ENCODE assay signal across 22 cellular contexts in genomic region chr16:63737633-63738032, GRCh38.
DNase-seq lines count a peak whose midpoint lies in the region; ATAC-seq, FAIRE-seq and TF ChIP-seq lines count a peak whose summit lies in the region.
"Had no signal": no experiment of that assay in that cellular context is flagged by ENCODE, and none has a peak within 500 bp of the region (broad histone marks: within the 10 kb centered on the region; RNA-seq: fewer than 3 reads in every experiment).

No MANE protein-coding gene starts in this region.

- H3K9ac ChIP-seq in adipocyte (ENCODE audit: low read length) (no peak overlapping the region), K562 (ENCODE audit: insufficient read depth in 1 of 2, low read depth in 2 of 2, low read length in 2 of 2) (no peak overlapping the region), endothelial cell of umbilical vein (replicated peaks; ENCODE audit: extremely low read depth, insufficient read depth, low read length) (no peak overlapping the region), mesenchymal stem cell (ENCODE audit: low read length) (no peak overlapping the region)

- FAIRE-seq in K562 (lab: Jason Lieb, UNC) (peak; percentile 46), endothelial cell of umbilical vein (lab: Jason Lieb, UNC) (no peak)
- FAIRE-seq: A204.1, G401.6, GM12891, H54 had no signal

- H2BK5ac ChIP-seq in mesenchymal stem cell (ENCODE audit: low read depth, low read length, poor library complexity, severe bottlenecking) = no peak overlapping the region

- dilution Hi-C loops in endothelial cell of umbilical vein (cut with MboI; ENCODE audit: extremely low pct_ligation_motif_present, low sequenced_read_pairs) = no loop called here

- no peak overlapping the region for H3K4me2 ChIP-seq in K562 (ENCODE audit: insufficient read depth, low read length)
- no peak overlapping the region for H3K4me2 ChIP-seq in endothelial cell of umbilical vein (ENCODE audit: insufficient read depth, low read length)
- H3K4me2 ChIP-seq in mesenchymal stem cell (ENCODE audit: low read length, poor library complexity, severe bottlenecking) = no peak overlapping the region
- H3K4me2 ChIP-seq: GM23338 had no signal

- no peak for TF ChIP-seq EP300 in K562 (IDR thresholded peaks at IDR 0.05; ENCODE audit: low read length)

- H3K79me1 ChIP-seq in mesenchymal stem cell (replicated peaks; ENCODE audit: low read length, poor library complexity, severe bottlenecking) = no peaks in the 10 kb centered on the region

- H3K4me3 ChIP-seq in adipocyte (ENCODE audit: low read length) (no peak overlapping the region), K562 (no peak overlapping the region), endothelial cell of umbilical vein (replicated peaks in 1 of 3; ENCODE audit: insufficient read depth in 1 of 3, low read depth in 1 of 3, low read length in 3 of 3) (no peak overlapping the region), mesenchymal stem cell (ENCODE audit: insufficient read depth in 1 of 2, low read depth in 1 of 2, low read length in 2 of 2) (no peak overlapping the region), breast epithelium (no peak overlapping the region)
- H3K4me3 ChIP-seq: GM23338 had no signal

- H3K18ac ChIP-seq in mesenchymal stem cell (ENCODE audit: low read depth in 1 of 2, low read length in 2 of 2) = no peak overlapping the region

- no peak overlapping the region for H4K8ac ChIP-seq in mesenchymal stem cell (ENCODE audit: low read length)

- peak; percentile 20 for DNase-seq in adipocyte (ENCODE audit: low read depth)
- no peak for DNase-seq in K562 (ENCODE audit: extremely low read depth in 1 of 4, low spot score in 3 of 4)
- DNase-seq in endothelial cell of umbilical vein (ENCODE audit: low read depth, low spot score) = no peak
- DNase-seq in mesenchymal stem cell = peak; percentile 9
- no peak for DNase-seq in breast epithelium (ENCODE audit: low spot score in 2 of 2)
- DNase-seq in NCI-H82 (lab: John Stamatoyannopoulos, UW) = no peak
- DNase-seq: ACHN; BE2C; C1 segment of cervical spinal cord; CD4-positive, CD25-positive, alpha-beta regulatory T cell; CD8-positive, alpha-beta memory T cell; COR-L47; DMS 273 treated with DMSO at 0.1 percent for 48 hours; HCEC 1CT had no signal

- H3K27me3 Mint-ChIP-seq in stimulated activated memory B cell treated with anti-CD40 and anti-IgM and Interleukin-4, amounts not matched to agents 10 μg/mL and 1 μg/mL and 100 μg/mL, for 72 hours = no peaks in the 10 kb centered on the region
- H3K27me3 Mint-ChIP-seq: CD4-positive, CD25-positive, alpha-beta regulatory T cell; CD8-positive, alpha-beta memory T cell had no signal

- no peak overlapping the region for H4K91ac ChIP-seq in mesenchymal stem cell (ENCODE audit: low read length)

- no peak overlapping the region for H2BK15ac ChIP-seq in mesenchymal stem cell (ENCODE audit: low read depth, poor library complexity, severe bottlenecking)

- H3K9me3 Mint-ChIP-seq in stimulated activated memory B cell treated with anti-CD40 and anti-IgM and Interleukin-4, amounts not matched to agents 10 μg/mL and 1 μg/mL and 100 μg/mL, for 72 hours = no peaks in the 10 kb centered on the region
- H3K9me3 Mint-ChIP-seq: GM23338 had no signal

- H2AFZ ChIP-seq in K562 (ENCODE audit: low read depth, low read length) = no peak overlapping the region
- H2AFZ ChIP-seq in endothelial cell of umbilical vein (ENCODE audit: low read depth, low read length) = no peak overlapping the region
- H2AFZ ChIP-seq in mesenchymal stem cell (ENCODE audit: low read depth, low read length) = no peak overlapping the region
- H2AFZ ChIP-seq: GM23338 had no signal

- H3K36me3 ChIP-seq in adipocyte (ENCODE audit: control insufficient read depth, insufficient read depth, low read length, severe bottlenecking) = no peaks in the 10 kb centered on the region
- H3K36me3 ChIP-seq in K562 (ENCODE audit: control insufficient read depth, insufficient read depth, low read length) = no peaks in the 10 kb centered on the region
- no peaks in the 10 kb centered on the region for H3K36me3 ChIP-seq in endothelial cell of umbilical vein (ENCODE audit: control insufficient read depth in 2 of 2, extremely low read depth in 1 of 2, insufficient read depth in 2 of 2, low read length in 2 of 2)
- no peaks in the 10 kb centered on the region for H3K36me3 ChIP-seq in mesenchymal stem cell (ENCODE audit: control insufficient read depth in 1 of 2, insufficient read depth in 2 of 2, low read depth in 1 of 2, low read length in 2 of 2)
- no peaks in the 10 kb centered on the region for H3K36me3 ChIP-seq in breast epithelium
- H3K36me3 ChIP-seq: BE2C had no signal

- H3K27me3 ChIP-seq in adipocyte (replicated peaks; ENCODE audit: control insufficient read depth, insufficient read depth, low read length) (no peaks in the 10 kb centered on the region), K562 (ENCODE audit: control insufficient read depth in 2 of 2, insufficient read depth in 2 of 2, low read length in 2 of 2) (no peaks in the 10 kb centered on the region), endothelial cell of umbilical vein (ENCODE audit: control insufficient read depth in 2 of 2, insufficient read depth in 2 of 2, low read length in 2 of 2) (no peaks in the 10 kb centered on the region), mesenchymal stem cell (ENCODE audit: control insufficient read depth in 1 of 2, insufficient read depth in 1 of 2, low read length in 2 of 2) (no peaks in the 10 kb centered on the region), breast epithelium (no peaks in the 10 kb centered on the region)
- H3K27me3 ChIP-seq: BE2C had no signal

- TF ChIP-seq POLR2A in K562 (conservative IDR thresholded peaks at IDR 0.05) = no peak
- TF ChIP-seq POLR2A in endothelial cell of umbilical vein (IDR thresholded peaks at IDR 0.05; ENCODE audit: low read depth, low read length) = no peak
- no peak for TF ChIP-seq POLR2A in breast epithelium (IDR thresholded peaks at IDR 0.05)

- intact Hi-C loops in K562 (cut with micrococcal nuclease) (no loop called here), endothelial cell of umbilical vein (cut with micrococcal nuclease) (no loop called here), breast epithelium (cut with DNase I; ENCODE audit: low total_unique reads) (no loop called here)

- H3K23ac ChIP-seq in mesenchymal stem cell (ENCODE audit: low read length in 2 of 2) = no peak overlapping the region

- H3K36me3 Mint-ChIP-seq in stimulated activated memory B cell treated with anti-CD40 and anti-IgM and Interleukin-4, amounts not matched to agents 10 μg/mL and 1 μg/mL and 100 μg/mL, for 72 hours = no peaks in the 10 kb centered on the region
- H3K36me3 Mint-ChIP-seq: CD4-positive, CD25-positive, alpha-beta regulatory T cell; CD8-positive, alpha-beta memory T cell had no signal

- H3K4me3 Mint-ChIP-seq in stimulated activated memory B cell treated with anti-CD40 and anti-IgM and Interleukin-4, amounts not matched to agents 10 μg/mL and 1 μg/mL and 100 μg/mL, for 72 hours = no peak overlapping the region
- H3K4me3 Mint-ChIP-seq: CD4-positive, CD25-positive, alpha-beta regulatory T cell; CD8-positive, alpha-beta memory T cell; GM23338 had no signal

- H2BK120ac ChIP-seq in mesenchymal stem cell (ENCODE audit: low read depth, low read length) = no peak overlapping the region

- POLR2A ChIA-PET in K562 (lab: Yijun Ruan, JAX) = no interaction called here
- POLR2A ChIA-PET in endothelial cell of umbilical vein (lab: Charles Lee) = no interaction called here

- H4K20me1 ChIP-seq in K562 (replicated peaks; ENCODE audit: control insufficient read depth, insufficient read depth, low read length) (no peaks in the 10 kb centered on the region), endothelial cell of umbilical vein (replicated peaks; ENCODE audit: control insufficient read depth, extremely low read depth, insufficient read depth, low read length) (no peaks in the 10 kb centered on the region)

- H2BK12ac ChIP-seq in mesenchymal stem cell (ENCODE audit: low read length in 2 of 2) = no peak overlapping the region

- H3K4me1 ChIP-seq in adipocyte (ENCODE audit: control insufficient read depth, insufficient read depth, low read length) = no peaks in the 10 kb centered on the region
- no peaks in the 10 kb centered on the region for H3K4me1 ChIP-seq in K562 (replicated peaks in 1 of 2; ENCODE audit: control insufficient read depth in 2 of 2, insufficient read depth in 2 of 2, low read length in 2 of 2)
- no peaks in the 10 kb centered on the region for H3K4me1 ChIP-seq in endothelial cell of umbilical vein (ENCODE audit: control insufficient read depth, extremely low read depth, insufficient read depth, low read length)
- no peaks in the 10 kb centered on the region for H3K4me1 ChIP-seq in mesenchymal stem cell (ENCODE audit: control insufficient read depth, insufficient read depth, low read depth, low read length)
- H3K4me1 ChIP-seq in breast epithelium = no peaks in the 10 kb centered on the region
- H3K4me1 ChIP-seq: BE2C had no signal

- no peak for TF ChIP-seq RAD21 in K562 (CRISPR knock-in tag; conservative IDR thresholded peaks at IDR 0.05 in 1 of 2, IDR thresholded peaks at IDR 0.05 in 1 of 2)

- BruUV-seq in K562 (replicated peaks; lab: Mats Ljungman, UMichigan) = no TSS peak
- no TSS peak for BruUV-seq in endothelial cell of umbilical vein (replicated peaks; lab: Mats Ljungman, UMichigan)

- no peak overlapping the region for H3K27ac Mint-ChIP-seq in stimulated activated memory B cell treated with anti-CD40 and anti-IgM and Interleukin-4, amounts not matched to agents 10 μg/mL and 1 μg/mL and 100 μg/mL, for 72 hours
- H3K27ac Mint-ChIP-seq: CD4-positive, CD25-positive, alpha-beta regulatory T cell; CD8-positive, alpha-beta memory T cell; GM23338 had no signal

- no peak for ATAC-seq in K562
- ATAC-seq in HG02763 (IDR thresholded peaks at IDR 0.05; ENCODE audit: unreplicated experiment) = no peak
- no peak for ATAC-seq in stimulated activated memory B cell treated with anti-CD40 and anti-IgM and Interleukin-4, amounts not matched to agents 10 μg/mL and 1 μg/mL and 100 μg/mL, for 72 hours
- ATAC-seq: GM23338 had no signal

- no peak overlapping the region for H2AK5ac ChIP-seq in mesenchymal stem cell (ENCODE audit: low read length, severe bottlenecking)

- no peaks in the 10 kb centered on the region for H3K9me3 ChIP-seq in adipocyte (ENCODE audit: control insufficient read depth, low read length)
- no peaks in the 10 kb centered on the region; the same call in 1 of the 2 replicates for H3K9me3 ChIP-seq in K562 (replicated peaks; ENCODE audit: control insufficient read depth, insufficient read depth, low read depth, low read length)
- H3K9me3 ChIP-seq in endothelial cell of umbilical vein (replicated peaks; ENCODE audit: control insufficient read depth, insufficient read depth, low read length) = no peaks in the 10 kb centered on the region
- no peaks in the 10 kb centered on the region for H3K9me3 ChIP-seq in mesenchymal stem cell (ENCODE audit: control insufficient read depth, low read length)
- no peaks in the 10 kb centered on the region for H3K9me3 ChIP-seq in breast epithelium
- H3K9me3 ChIP-seq: BE2C had no signal

- in situ Hi-C loops in K562 (cut with MboI) = no loop called here

- no peak for TF ChIP-seq CTCF in K562 (IDR thresholded peaks at IDR 0.05 in 2 of 3, conservative IDR thresholded peaks at IDR 0.05 in 1 of 3; ENCODE audit: insufficient read depth in 2 of 3, low read depth in 1 of 3, low read length in 3 of 3)
- TF ChIP-seq CTCF in endothelial cell of umbilical vein (IDR thresholded peaks at IDR 0.05; ENCODE audit: extremely low read depth in 1 of 2, insufficient read depth in 1 of 2, low read depth in 1 of 2, low read length in 2 of 2) = no peak
- no peak for TF ChIP-seq CTCF in breast epithelium (IDR thresholded peaks at IDR 0.05)

- H3K27ac ChIP-seq in K562 (ENCODE audit: extremely low read depth, low read depth, low read length) (no peak overlapping the region), endothelial cell of umbilical vein (ENCODE audit: insufficient read depth, low read depth, low read length) (no peak overlapping the region), mesenchymal stem cell (ENCODE audit: low read length, poor library complexity, severe bottlenecking) (no peak overlapping the region), breast epithelium (no peak overlapping the region)
- H3K27ac ChIP-seq: HL-60 had no signal

- CTCF ChIA-PET in K562 (lab: Yijun Ruan, JAX; ENCODE audit: low intra/inter-chr PET ratio) = no interaction called here
- CTCF ChIA-PET in endothelial cell of umbilical vein (lab: Charles Lee) = no interaction called here

- H3K79me2 ChIP-seq in K562 (ENCODE audit: control insufficient read depth, insufficient read depth, low read length) (no peaks in the 10 kb centered on the region), endothelial cell of umbilical vein (ENCODE audit: control insufficient read depth, insufficient read depth, low read length) (no peaks in the 10 kb centered on the region)

- H3K4me1 Mint-ChIP-seq in stimulated activated memory B cell treated with anti-CD40 and anti-IgM and Interleukin-4, amounts not matched to agents 10 μg/mL and 1 μg/mL and 100 μg/mL, for 72 hours = no peaks in the 10 kb centered on the region
- H3K4me1 Mint-ChIP-seq: CD4-positive, CD25-positive, alpha-beta regulatory T cell; CD8-positive, alpha-beta memory T cell; GM23338 had no signal

- no peak overlapping the region for H3K14ac ChIP-seq in mesenchymal stem cell (ENCODE audit: low read length in 2 of 2)

- no peaks in the 10 kb centered on the region for H3K9me1 ChIP-seq in K562 (ENCODE audit: control insufficient read depth, insufficient read depth, low read length)
- no peaks in the 10 kb centered on the region for H3K9me1 ChIP-seq in endothelial cell of umbilical vein (replicated peaks; ENCODE audit: control insufficient read depth, extremely low read depth, insufficient read depth, low read length)

- H3K4ac ChIP-seq in mesenchymal stem cell (ENCODE audit: low read depth in 1 of 2, low read length in 2 of 2) = no peak overlapping the region

Comparison
In these comparisons a context has a peak if more than half of its experiments do, and no peak if none do; other contexts are left out.
1. DNase-seq: peak in adipocyte (single experiment) and mesenchymal stem cell (single experiment); none in K562 (0 of 4), endothelial cell of umbilical vein (single experiment), breast epithelium (0 of 2) and NCI-H82 (single experiment).